Comparison of ENCODE assay signal across 18 cellular contexts in genomic region chr2:226733189-226733858, GRCh38.
A peak's percentile ranks its signal among the peaks of the same experiment; 100 is the strongest.
DNase-seq lines count a peak whose midpoint lies in the region; ATAC-seq, FAIRE-seq and TF ChIP-seq lines count a peak whose summit lies in the region.
"Had no signal": no experiment of that assay in that cellular context is flagged by ENCODE, and none has a peak within 500 bp of the region (broad histone marks: within the 10 kb centered on the region; RNA-seq: fewer than 3 reads in every experiment).

No MANE protein-coding gene starts in this region.

- H3K27me3 Mint-ChIP-seq in activated CD4-positive, alpha-beta memory T cell treated with anti-CD3 and anti-CD28 coated beads, Interleukin-2, amount 10 ng/mL, durations not matched to agents 7 days and 5 days: peaks cover under 1% of the 10 kb centered on the region
- H3K27me3 Mint-ChIP-seq: activated naive CD4-positive, alpha-beta T cell treated with anti-CD3 and anti-CD28 coated beads, Interleukin-2, amount 50 U/mL, for 24 hours; B cell had no signal

- no peak overlapping the region for H3K4me3 Mint-ChIP-seq in activated CD4-positive, alpha-beta memory T cell treated with anti-CD3 and anti-CD28 coated beads, Interleukin-2, amount 10 ng/mL, durations not matched to agents 7 days and 5 days
- H3K4me3 Mint-ChIP-seq: activated naive CD4-positive, alpha-beta T cell treated with anti-CD3 and anti-CD28 coated beads, Interleukin-2, amount 50 U/mL, for 24 hours; B cell had no signal

- peak overlapping the region; percentile 11; the same call in 1 of the 3 replicates for H3K4me3 ChIP-seq in A549
- H3K4me3 ChIP-seq: GM12878, Peyer's patch had no signal

- no peak for TF ChIP-seq CTCF in A549 (IDR thresholded peaks at IDR 0.05)

- POLR2A ChIA-PET in A549 (lab: Yijun Ruan, JAX): interaction anchor here (0.8 kb wide), 1 partner anchor 66 kb away, joined by 3 read pairs; no protein-coding TSS in a partner anchor
- POLR2A ChIA-PET in activated CD4-positive, alpha-beta memory T cell treated with anti-CD3 and anti-CD28 coated beads, Interleukin-2, amount 10 ng/mL, durations not matched to agents 7 days and 5 days (lab: Charles Lee): no interaction called here

- CTCF ChIA-PET in A549 (lab: Yijun Ruan, JAX): interaction anchor here (1.3 to 1.4 kb wide), 2 partner anchors 63 to 615 kb away, joined by 3 read pairs; no protein-coding TSS in a partner anchor
- CTCF ChIA-PET in activated CD4-positive, alpha-beta memory T cell treated with anti-CD3 and anti-CD28 coated beads, Interleukin-2, amount 10 ng/mL, durations not matched to agents 7 days and 5 days (lab: Charles Lee): no interaction called here

- WGBS in A549 (ENCODE audit: missing lambda C conversion rate): 6% methylated on average over 6 of the region's 6 CpGs

- peak overlapping the region; percentile 55 for H3K27ac Mint-ChIP-seq in activated CD4-positive, alpha-beta memory T cell treated with anti-CD3 and anti-CD28 coated beads, Interleukin-2, amount 10 ng/mL, durations not matched to agents 7 days and 5 days
- H3K27ac Mint-ChIP-seq: B cell had no signal

- peak; percentile 26 to 70 for DNase-seq in A549 (ENCODE audit: low read depth in 1 of 2, low spot score in 1 of 2)
- DNase-seq in activated CD4-positive, alpha-beta memory T cell treated with anti-CD3 and anti-CD28 coated beads, Interleukin-2, amount 10 ng/mL, durations not matched to agents 7 days and 5 days: no peak
- DNase-seq in left lobe of liver (ENCODE audit: low spot score): peak; percentile 70
- DNase-seq in NCI-H774 (lab: John Stamatoyannopoulos, UW): no peak
- no peak for DNase-seq in HUDEP-2 (lab: John Stamatoyannopoulos, UW; ENCODE audit: unreplicated experiment in 76 of 76)
- no peak for DNase-seq in NCI-H146 (lab: John Stamatoyannopoulos, UW)
- DNase-seq: cerebellar nuclear complex, MV-4-11, NCI-H446 treated with DMSO at 0.1 percent for 48 hours, Peyer's patch, retina, T-helper 2 cell had no signal

- peak overlapping the region; percentile 75 for H3K4me2 ChIP-seq in A549

- peaks cover 14% of the 10 kb centered on the region for H3K4me1 Mint-ChIP-seq in activated CD4-positive, alpha-beta memory T cell treated with anti-CD3 and anti-CD28 coated beads, Interleukin-2, amount 10 ng/mL, durations not matched to agents 7 days and 5 days
- H3K4me1 Mint-ChIP-seq: activated naive CD4-positive, alpha-beta T cell treated with anti-CD3 and anti-CD28 coated beads, Interleukin-2, amount 50 U/mL, for 24 hours; B cell had no signal

- no peak for FAIRE-seq in A549 (lab: Jason Lieb, UNC)
- FAIRE-seq: GM12878, H1 had no signal

- peaks cover 2% of the 10 kb centered on the region for H3K9me3 Mint-ChIP-seq in activated CD4-positive, alpha-beta memory T cell treated with anti-CD3 and anti-CD28 coated beads, Interleukin-2, amount 10 ng/mL, durations not matched to agents 7 days and 5 days
- H3K9me3 Mint-ChIP-seq: activated naive CD4-positive, alpha-beta T cell treated with anti-CD3 and anti-CD28 coated beads, Interleukin-2, amount 50 U/mL, for 24 hours had no signal

- peaks cover 52% of the 10 kb centered on the region for H3K4me1 ChIP-seq in A549

- peak overlapping the region; percentile 80 to 85 for H3K27ac ChIP-seq in A549

- H3K9me3 ChIP-seq in A549: no peaks in the 10 kb centered on the region
- H3K9me3 ChIP-seq: Peyer's patch had no signal

- ATAC-seq in A549 (peak; percentile 65 to 76; a peak in 4 of 6 replicates), GM19463 (IDR thresholded peaks at IDR 0.05; ENCODE audit: unreplicated experiment) (peak; percentile 70), left lobe of liver (peak; percentile 73), HG03342 (IDR thresholded peaks at IDR 0.05; ENCODE audit: unreplicated experiment) (no peak)
- ATAC-seq: GM12878 had no signal

- peak; percentile 58 to 68; a peak in 3 of 5 replicates for TF ChIP-seq EP300 in A549 (IDR thresholded peaks at IDR 0.05)

- peaks cover 5% of the 10 kb centered on the region for H3K36me3 Mint-ChIP-seq in activated CD4-positive, alpha-beta memory T cell treated with anti-CD3 and anti-CD28 coated beads, Interleukin-2, amount 10 ng/mL, durations not matched to agents 7 days and 5 days (ENCODE audit: low read depth)

- peak; percentile 1 to 52; a peak in 3 of 5 replicates for TF ChIP-seq RAD21 in A549 (conservative IDR thresholded peaks at IDR 0.05 in 1 of 2, IDR thresholded peaks at IDR 0.05 in 1 of 2)

- TF ChIP-seq POLR2A in A549 (IDR thresholded peaks at IDR 0.05; ENCODE audit: low read length): no peak

TF ChIP-seq in A549, 52 proteins besides CTCF, POLR2A, EP300 and RAD21:
- TF ChIP-seq MAFK (IDR thresholded peaks at IDR 0.05; ENCODE audit: partially characterized antibody): no peak
- TF ChIP-seq GATA3 (IDR thresholded peaks at IDR 0.05; ENCODE audit: borderline replicate concordance): peak; percentile 80
- 0 out of 2 replicates have a peak, but pooled peaks have one; percentile 47 for TF ChIP-seq POLR2AphosphoS2 (conservative IDR thresholded peaks at IDR 0.05; ENCODE audit: low read length)
- TF ChIP-seq SMC3 (IDR thresholded peaks at IDR 0.05): peak; percentile 26
- peak; percentile 46; the same call in 1 of the 2 replicates for TF ChIP-seq FOSL2 (IDR thresholded peaks at IDR 0.05)
- 0 out of 2 replicates have a peak, but pooled peaks have one; percentile 36 for TF ChIP-seq FOSL2 (CRISPR knock-in tag; IDR thresholded peaks at IDR 0.05)
- TF ChIP-seq NPAS2 (CRISPR knock-in tag; IDR thresholded peaks at IDR 0.05; ENCODE audit: borderline replicate concordance): no peak
- no peak for TF ChIP-seq CBX2 (IDR thresholded peaks at IDR 0.05; ENCODE audit: borderline replicate concordance, low read depth)
- peak in 1 of 2 experiments; percentile 42; a peak in 1 of 5 replicates for TF ChIP-seq JUN (IDR thresholded peaks at IDR 0.05)
- peak; percentile 67; the same call in 1 of the 3 replicates for TF ChIP-seq BCL3 (IDR thresholded peaks at IDR 0.05)
- TF ChIP-seq ESRRA (IDR thresholded peaks at IDR 0.05; ENCODE audit: borderline replicate concordance, low read length): peak; percentile 79; the same call in 1 of the 2 replicates
- TF ChIP-seq ZSCAN20 (CRISPR knock-in tag; IDR thresholded peaks at IDR 0.05): no peak
- TF ChIP-seq KDM1A (IDR thresholded peaks at IDR 0.05; ENCODE audit: low read depth): no peak
- TF ChIP-seq JUNB (IDR thresholded peaks at IDR 0.05): peak; percentile 71
- TF ChIP-seq, protein P1, sequence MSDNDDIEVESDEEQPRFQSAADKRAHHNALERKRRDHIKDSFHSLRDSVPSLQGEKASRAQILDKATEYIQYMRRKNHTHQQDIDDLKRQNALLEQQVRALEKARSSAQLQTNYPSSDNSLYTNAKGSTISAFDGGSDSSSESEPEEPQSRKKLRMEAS (IDR thresholded peaks at IDR 0.05): peak; percentile 51; the same call in 1 of the 2 replicates
- TF ChIP-seq EHMT2 (IDR thresholded peaks at IDR 0.05; ENCODE audit: low read depth): peak; percentile 94
- TF ChIP-seq CEBPB (IDR thresholded peaks at IDR 0.05): peak; percentile 35 to 50; a peak in 2 of 4 replicates

Comparison
In these comparisons a context has a peak if more than half of its experiments do, and no peak if none do; other contexts are left out.
1. DNase-seq: peak in A549 (2 of 2) and left lobe of liver (single experiment); none in activated CD4-positive, alpha-beta memory T cell treated with anti-CD3 and anti-CD28 coated beads, Interleukin-2, amount 10 ng/mL, durations not matched to agents 7 days and 5 days (single experiment), NCI-H774 (single experiment), HUDEP-2 (0 of 76) and NCI-H146 (single experiment).